Comparison of ENCODE assay signal across 1 cellular context in the genomic region with DNA sequence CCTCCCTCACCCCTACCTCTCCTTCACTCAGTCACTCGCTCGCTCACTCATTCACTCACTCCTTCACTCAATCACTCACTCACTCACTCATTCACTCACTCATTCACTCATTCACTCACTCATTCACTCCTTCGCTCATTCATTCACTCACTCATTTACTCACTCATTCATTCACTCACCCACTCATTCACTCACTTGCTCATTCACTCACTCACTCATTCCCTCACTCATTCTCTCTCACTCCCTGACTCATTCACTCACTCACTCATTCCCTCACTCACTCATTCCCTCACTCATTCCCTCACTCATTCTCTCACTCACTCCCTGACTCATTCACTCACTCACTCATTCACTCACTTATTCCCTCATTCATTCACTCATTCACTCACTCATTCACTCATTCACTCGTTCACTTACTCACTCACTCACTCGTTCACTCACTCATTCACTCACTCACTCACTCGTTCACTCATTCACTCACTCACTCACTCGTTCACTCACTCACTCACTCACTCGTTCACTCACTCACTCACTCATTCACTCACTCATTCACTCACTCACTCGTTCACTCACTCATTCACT.
A peak's percentile ranks its signal among the peaks of the same experiment; 100 is the strongest.
TF ChIP-seq lines count a peak whose summit lies in the region.

No MANE protein-coding gene starts in this region.

TF ChIP-seq in H1, 55 proteins besides CTCF, POLR2A, EP300 and RAD21:
- peak; percentile 84 for TF ChIP-seq ASH2L (IDR thresholded peaks at IDR 0.05; ENCODE audit: low read length)
